In genomic region chrX:23168291-23168690, GRCh38 we compare ENCODE assay signal across 28 cellular contexts.
"Had no signal": no experiment of that assay in that cellular context is flagged by ENCODE, and none has a peak within 500 bp of the region (broad histone marks: within the 10 kb centered on the region; RNA-seq: fewer than 3 reads in every experiment).

No MANE protein-coding gene starts in this region.

- H3K27me3 ChIP-seq: colonic mucosa, esophagus muscularis mucosa, esophagus squamous epithelium, foreskin keratinocyte, gastrocnemius medialis, gastroesophageal sphincter, heart left ventricle had no signal

- H3K9me3 ChIP-seq: colonic mucosa, esophagus muscularis mucosa, esophagus squamous epithelium, gastrocnemius medialis, gastroesophageal sphincter, heart left ventricle, heart right ventricle had no signal

- H3K4me1 ChIP-seq: colonic mucosa, esophagus muscularis mucosa, esophagus squamous epithelium, foreskin keratinocyte, gastrocnemius medialis, gastroesophageal sphincter, heart left ventricle, heart right ventricle had no signal

- DNase-seq: colonic mucosa; cortex of kidney; dermis blood vessel endothelial cell; dorsolateral prefrontal cortex; effector CD4-positive, alpha-beta T cell; effector CD8-positive, alpha-beta T cell; effector memory CD4-positive, alpha-beta T cell; effector memory CD8-positive, alpha-beta T cell; endodermal cell; erythroblast; esophagus squamous epithelium; foreskin fibroblast; foreskin keratinocyte; foreskin melanocyte; gastrocnemius medialis; glutamatergic neuron; head of caudate nucleus; heart left ventricle; heart right ventricle had no signal

- H3K4me3 ChIP-seq: colonic mucosa, coronary artery, dorsolateral prefrontal cortex, esophagus muscularis mucosa, esophagus squamous epithelium, gastrocnemius medialis, gastroesophageal sphincter, heart left ventricle, heart right ventricle had no signal

- FAIRE-seq: colon, endometrium, endothelial cell of umbilical vein, frontal cortex had no signal

- ATAC-seq: effector memory CD8-positive, alpha-beta T cell; esophagus mucosa; foreskin keratinocyte; gastrocnemius medialis; gastroesophageal sphincter; heart left ventricle; heart right ventricle had no signal

- H3K27ac ChIP-seq: colonic mucosa, coronary artery, dorsolateral prefrontal cortex, epithelial cell of prostate, esophagus muscularis mucosa, esophagus squamous epithelium, foreskin keratinocyte, gastrocnemius medialis, gastroesophageal sphincter, heart left ventricle, heart right ventricle had no signal

- H3K36me3 ChIP-seq: colonic mucosa, esophagus muscularis mucosa, esophagus squamous epithelium, gastrocnemius medialis, gastroesophageal sphincter, heart left ventricle, heart right ventricle had no signal
